Comparison of ENCODE assay signal across 27 cellular contexts in genomic region chr2:65037178-65037577, GRCh38.
"Had no signal": no experiment of that assay in that cellular context is flagged by ENCODE, and none has a peak within 500 bp of the region (broad histone marks: within the 10 kb centered on the region; RNA-seq: fewer than 3 reads in every experiment).

No MANE protein-coding gene starts in this region.

- DNase-seq: activated CD4-positive, alpha-beta T cell treated with anti-CD3 and anti-CD28 coated beads for 48 hours; activated CD4-positive, alpha-beta T cell treated with anti-CD3 and anti-CD28 coated beads, Interleukin-2, amount 50 U/mL, for 48 hours; activated CD8-positive, alpha-beta memory T cell treated with anti-CD3 and anti-CD28 coated beads for 24 hours; activated gamma-delta T cell treated with Interleukin-2 at 50 U/mL for 16 hours; activated naive CD8-positive, alpha-beta T cell treated with anti-CD3 and anti-CD28 coated beads, Interleukin-2, amount 50 U/mL, for 24 hours; activated T-cell treated with anti-CD3 and anti-CD28 coated beads, Interleukin-2, amount 50 U/mL, for 1 hour; amygdala; central memory CD4-positive, alpha-beta T cell; endodermal cell; esophagus squamous epithelium; glutamatergic neuron; left cardiac atrium; midbrain; natural killer cell; posterior cingulate gyrus; right cardiac atrium; stimulated activated CD4-positive, alpha-beta T cell treated with anti-CD3 and anti-CD28 coated beads, Interleukin-15, amount 100 ng/mL, for 24 hours; stimulated activated CD4-positive, alpha-beta T cell treated with anti-CD3 and anti-CD28 coated beads, Interleukin-2, amount 100 ng/mL, for 24 hours; stimulated activated naive CD4-positive, alpha-beta T cell; T-helper 1 cell had no signal

- ATAC-seq: activated naive CD8-positive, alpha-beta T cell treated with anti-CD3 and anti-CD28 coated beads, Interleukin-2, amount 50 U/mL, for 24 hours; left cardiac atrium; natural killer cell; right cardiac atrium had no signal

- H3K27ac ChIP-seq: epithelial cell of prostate, esophagus squamous epithelium, suprapubic skin, tibial nerve had no signal

- H3K27ac Mint-ChIP-seq: activated naive CD4-positive, alpha-beta T cell treated with anti-CD3 and anti-CD28 coated beads, Interleukin-2, amount 50 U/mL, for 24 hours; activated naive CD8-positive, alpha-beta T cell treated with anti-CD3 and anti-CD28 coated beads, Interleukin-2, amount 50 U/mL, for 24 hours; activated T-helper 1 cell treated with anti-CD3 and anti-CD28 coated beads, Interleukin-12 subunit alpha, Interleukin-12 subunit beta, Interleukin-2, Interleukin-4 antibody, amounts not matched to agents 30 ng/mL and 10 ng/mL and 1 ng/mL, durations not matched to agents 14 hours and 24 hours and 36 hours; dendritic cell treated with granulocyte-macrophage colony-stimulating factor and Interleukin-4, amounts not matched to agents 40 ng/mL and 50 ng/mL, for 4 days; endodermal cell; natural killer cell; T-helper 2 cell treated with Interferon-gamma antibody and Interleukin-4, amounts not matched to agents 5 μg/mL and 100 μg/mL, for 36 hours had no signal

- H3K9me3 Mint-ChIP-seq: activated naive CD4-positive, alpha-beta T cell treated with anti-CD3 and anti-CD28 coated beads, Interleukin-2, amount 50 U/mL, for 24 hours; activated naive CD8-positive, alpha-beta T cell treated with anti-CD3 and anti-CD28 coated beads, Interleukin-2, amount 50 U/mL, for 24 hours; activated T-helper 1 cell treated with anti-CD3 and anti-CD28 coated beads, Interleukin-12 subunit alpha, Interleukin-12 subunit beta, Interleukin-2, Interleukin-4 antibody, amounts not matched to agents 30 ng/mL and 10 ng/mL and 1 ng/mL, durations not matched to agents 14 hours and 24 hours and 36 hours; dendritic cell treated with granulocyte-macrophage colony-stimulating factor and Interleukin-4, amounts not matched to agents 40 ng/mL and 50 ng/mL, for 4 days; endodermal cell; natural killer cell; T-helper 2 cell treated with Interferon-gamma antibody and Interleukin-4, amounts not matched to agents 5 μg/mL and 100 μg/mL, for 36 hours had no signal

- H3K4me3 Mint-ChIP-seq: activated naive CD4-positive, alpha-beta T cell treated with anti-CD3 and anti-CD28 coated beads, Interleukin-2, amount 50 U/mL, for 24 hours; activated naive CD8-positive, alpha-beta T cell treated with anti-CD3 and anti-CD28 coated beads, Interleukin-2, amount 50 U/mL, for 24 hours; activated T-helper 1 cell treated with anti-CD3 and anti-CD28 coated beads, Interleukin-12 subunit alpha, Interleukin-12 subunit beta, Interleukin-2, Interleukin-4 antibody, amounts not matched to agents 30 ng/mL and 10 ng/mL and 1 ng/mL, durations not matched to agents 14 hours and 24 hours and 36 hours; dendritic cell treated with granulocyte-macrophage colony-stimulating factor and Interleukin-4, amounts not matched to agents 40 ng/mL and 50 ng/mL, for 4 days; endodermal cell; natural killer cell; T-helper 2 cell treated with Interferon-gamma antibody and Interleukin-4, amounts not matched to agents 5 μg/mL and 100 μg/mL, for 36 hours had no signal

- H3K36me3 Mint-ChIP-seq: activated naive CD4-positive, alpha-beta T cell treated with anti-CD3 and anti-CD28 coated beads, Interleukin-2, amount 50 U/mL, for 24 hours; natural killer cell had no signal

- H3K27me3 Mint-ChIP-seq: activated naive CD4-positive, alpha-beta T cell treated with anti-CD3 and anti-CD28 coated beads, Interleukin-2, amount 50 U/mL, for 24 hours; activated naive CD8-positive, alpha-beta T cell treated with anti-CD3 and anti-CD28 coated beads, Interleukin-2, amount 50 U/mL, for 24 hours; dendritic cell treated with granulocyte-macrophage colony-stimulating factor and Interleukin-4, amounts not matched to agents 40 ng/mL and 50 ng/mL, for 4 days had no signal

- H3K27me3 ChIP-seq: esophagus squamous epithelium, suprapubic skin, tibial nerve had no signal
